ENCODE assay signal across 14 cellular contexts in genomic region chr6:20810732-20811111, GRCh38.
A peak's percentile ranks its signal among the peaks of the same experiment; 100 is the strongest.
DNase-seq lines count a peak whose midpoint lies in the region; ATAC-seq and TF ChIP-seq lines count a peak whose summit lies in the region.
"Had no signal": no experiment of that assay in that cellular context is flagged by ENCODE, and none has a peak within 500 bp of the region (broad histone marks: within the 10 kb centered on the region; RNA-seq: fewer than 3 reads in every experiment).

No MANE protein-coding gene starts in this region.

- H3K27me3 ChIP-seq in HUES64 (ENCODE audit: insufficient read depth, low read length) = no peaks in the 10 kb centered on the region
- H3K27me3 ChIP-seq in mesenchymal stem cell (ENCODE audit: control insufficient read depth in 1 of 2, insufficient read depth in 1 of 2, low read length in 2 of 2) = no peaks in the 10 kb centered on the region
- H3K27me3 ChIP-seq: gastroesophageal sphincter, left lung had no signal

- no peak for DNase-seq in central memory CD8-positive, alpha-beta T cell (ENCODE audit: low spot score in 2 of 2)
- DNase-seq in mesenchymal stem cell (no peak), foreskin fibroblast (no peak), NCI-H1417 (lab: John Stamatoyannopoulos, UW) (no peak)
- DNase-seq: left lung, SHP77 treated with DMSO at 0.1 percent for 48 hours had no signal

- H3K27me3 Mint-ChIP-seq in central memory CD8-positive, alpha-beta T cell = no peaks in the 10 kb centered on the region
- H3K27me3 Mint-ChIP-seq: activated naive CD4-positive, alpha-beta T cell treated with anti-CD3 and anti-CD28 coated beads, Interleukin-2, amount 50 U/mL, for 24 hours; dendritic cell treated with granulocyte-macrophage colony-stimulating factor and Interleukin-4, amounts not matched to agents 40 ng/mL and 50 ng/mL, for 4 days; IgD-negative memory B cell had no signal

- peaks cover 5% of the 10 kb centered on the region for H3K79me1 ChIP-seq in mesenchymal stem cell (replicated peaks; ENCODE audit: low read length, poor library complexity, severe bottlenecking)

- H2BK15ac ChIP-seq in mesenchymal stem cell (ENCODE audit: low read depth, poor library complexity, severe bottlenecking) = no peak overlapping the region

- H3K27ac Mint-ChIP-seq in central memory CD8-positive, alpha-beta T cell (ENCODE audit: low read depth) = peak overlapping the region; percentile 58
- H3K27ac Mint-ChIP-seq: activated naive CD4-positive, alpha-beta T cell treated with anti-CD3 and anti-CD28 coated beads, Interleukin-2, amount 50 U/mL, for 24 hours; dendritic cell treated with granulocyte-macrophage colony-stimulating factor and Interleukin-4, amounts not matched to agents 40 ng/mL and 50 ng/mL, for 4 days; IgD-negative memory B cell had no signal

- peaks cover 9% of the 10 kb centered on the region for H3K4me1 Mint-ChIP-seq in central memory CD8-positive, alpha-beta T cell

- H2BK12ac ChIP-seq in mesenchymal stem cell (ENCODE audit: low read length in 2 of 2) = no peak overlapping the region

- no peak overlapping the region for H3K4me3 Mint-ChIP-seq in central memory CD8-positive, alpha-beta T cell
- H3K4me3 Mint-ChIP-seq: activated naive CD4-positive, alpha-beta T cell treated with anti-CD3 and anti-CD28 coated beads, Interleukin-2, amount 50 U/mL, for 24 hours; dendritic cell treated with granulocyte-macrophage colony-stimulating factor and Interleukin-4, amounts not matched to agents 40 ng/mL and 50 ng/mL, for 4 days; IgD-negative memory B cell had no signal

- peaks cover 4% of the 10 kb centered on the region for H3K9me3 Mint-ChIP-seq in central memory CD8-positive, alpha-beta T cell

- peaks cover 38% of the 10 kb centered on the region for H3K4me1 ChIP-seq in HUES64 (ENCODE audit: insufficient read depth, low read length)
- H3K4me1 ChIP-seq in mesenchymal stem cell (ENCODE audit: control insufficient read depth, insufficient read depth, low read depth, low read length) = peaks cover 2% of the 10 kb centered on the region

- ATAC-seq in central memory CD8-positive, alpha-beta T cell (replicated peaks; ENCODE audit: extremely low read depth, poor library complexity, severe bottlenecking) = no peak
- ATAC-seq in HG02763 (IDR thresholded peaks at IDR 0.05; ENCODE audit: unreplicated experiment) (no peak), HG03460 (IDR thresholded peaks at IDR 0.05; ENCODE audit: unreplicated experiment) (no peak)
- ATAC-seq: gastroesophageal sphincter had no signal

- no peak overlapping the region for H3K4me2 ChIP-seq in mesenchymal stem cell (ENCODE audit: low read length, poor library complexity, severe bottlenecking)

- H2BK5ac ChIP-seq in mesenchymal stem cell (ENCODE audit: low read depth, low read length, poor library complexity, severe bottlenecking) = peak overlapping the region; percentile 96

- peaks cover 2% of the 10 kb centered on the region for H3K36me3 Mint-ChIP-seq in central memory CD8-positive, alpha-beta T cell (ENCODE audit: insufficient read depth)

- H3K14ac ChIP-seq in mesenchymal stem cell (ENCODE audit: low read length in 2 of 2) = no peak overlapping the region

- peak overlapping the region; percentile 23 for H4K8ac ChIP-seq in mesenchymal stem cell (ENCODE audit: low read length)

- no peak overlapping the region for H4K91ac ChIP-seq in mesenchymal stem cell (ENCODE audit: low read length)

- H3K9ac ChIP-seq in HUES64 (ENCODE audit: low read depth, low read length) = peak overlapping the region; percentile 49; the same call in 1 of the 2 replicates
- H3K9ac ChIP-seq in mesenchymal stem cell (ENCODE audit: low read length) = peak overlapping the region; percentile 88

- no peak overlapping the region for H3K4me3 ChIP-seq in HUES64 (ENCODE audit: low read length)
- no peak overlapping the region for H3K4me3 ChIP-seq in mesenchymal stem cell (ENCODE audit: insufficient read depth in 1 of 2, low read depth in 1 of 2, low read length in 2 of 2)
- H3K4me3 ChIP-seq in foreskin fibroblast (ENCODE audit: low read depth in 1 of 2, low read length in 2 of 2) = no peak overlapping the region
- H3K4me3 ChIP-seq: gastroesophageal sphincter, left lung had no signal

- H3K27ac ChIP-seq in 22Rv1 (peak overlapping the region; percentile 84), HUES64 (ENCODE audit: low read depth, low read length) (peak overlapping the region; percentile 82), mesenchymal stem cell (ENCODE audit: low read length, poor library complexity, severe bottlenecking) (peak overlapping the region; percentile 95)
- H3K27ac ChIP-seq: gastroesophageal sphincter, left lung had no signal

- H3K36me3 ChIP-seq in HUES64 (ENCODE audit: insufficient read depth, low read length) (no peaks in the 10 kb centered on the region; the same call in 1 of the 2 replicates), mesenchymal stem cell (ENCODE audit: control insufficient read depth in 1 of 2, insufficient read depth in 2 of 2, low read depth in 1 of 2, low read length in 2 of 2) (no peaks in the 10 kb centered on the region)
- H3K36me3 ChIP-seq: gastroesophageal sphincter, left lung had no signal

- 28% methylated on average over 3 of the region's 3 CpGs for WGBS in HUES64
- 32% methylated on average over 1 of the region's 3 CpGs for WGBS in mesenchymal stem cell

- H3K23ac ChIP-seq in mesenchymal stem cell (ENCODE audit: low read length in 2 of 2) = no peak overlapping the region

- H2BK120ac ChIP-seq in mesenchymal stem cell (ENCODE audit: low read depth, low read length) = peak overlapping the region; percentile 34

- H3K9me3 ChIP-seq in HUES64 (ENCODE audit: insufficient read depth, low read depth, low read length) (peaks cover 14% of the 10 kb centered on the region), mesenchymal stem cell (ENCODE audit: control insufficient read depth, low read length) (peaks cover 9% of the 10 kb centered on the region)

- TF ChIP-seq CTCF in 22Rv1 (IDR thresholded peaks at IDR 0.05) (no peak), foreskin fibroblast (IDR thresholded peaks at IDR 0.05; ENCODE audit: low read depth, low read length) (no peak)

- no peak overlapping the region for H2AFZ ChIP-seq in mesenchymal stem cell (ENCODE audit: low read depth, low read length)

- H3K4ac ChIP-seq in mesenchymal stem cell (ENCODE audit: low read depth in 1 of 2, low read length in 2 of 2) = no peak overlapping the region

- peak overlapping the region; percentile 52 to 56 for H3K18ac ChIP-seq in mesenchymal stem cell (ENCODE audit: low read depth in 1 of 2, low read length in 2 of 2)

- H2AK5ac ChIP-seq in mesenchymal stem cell (ENCODE audit: low read length, severe bottlenecking) = peak overlapping the region; percentile 97
